Comparison of ENCODE assay signal across 8 cellular contexts in the genomic region with DNA sequence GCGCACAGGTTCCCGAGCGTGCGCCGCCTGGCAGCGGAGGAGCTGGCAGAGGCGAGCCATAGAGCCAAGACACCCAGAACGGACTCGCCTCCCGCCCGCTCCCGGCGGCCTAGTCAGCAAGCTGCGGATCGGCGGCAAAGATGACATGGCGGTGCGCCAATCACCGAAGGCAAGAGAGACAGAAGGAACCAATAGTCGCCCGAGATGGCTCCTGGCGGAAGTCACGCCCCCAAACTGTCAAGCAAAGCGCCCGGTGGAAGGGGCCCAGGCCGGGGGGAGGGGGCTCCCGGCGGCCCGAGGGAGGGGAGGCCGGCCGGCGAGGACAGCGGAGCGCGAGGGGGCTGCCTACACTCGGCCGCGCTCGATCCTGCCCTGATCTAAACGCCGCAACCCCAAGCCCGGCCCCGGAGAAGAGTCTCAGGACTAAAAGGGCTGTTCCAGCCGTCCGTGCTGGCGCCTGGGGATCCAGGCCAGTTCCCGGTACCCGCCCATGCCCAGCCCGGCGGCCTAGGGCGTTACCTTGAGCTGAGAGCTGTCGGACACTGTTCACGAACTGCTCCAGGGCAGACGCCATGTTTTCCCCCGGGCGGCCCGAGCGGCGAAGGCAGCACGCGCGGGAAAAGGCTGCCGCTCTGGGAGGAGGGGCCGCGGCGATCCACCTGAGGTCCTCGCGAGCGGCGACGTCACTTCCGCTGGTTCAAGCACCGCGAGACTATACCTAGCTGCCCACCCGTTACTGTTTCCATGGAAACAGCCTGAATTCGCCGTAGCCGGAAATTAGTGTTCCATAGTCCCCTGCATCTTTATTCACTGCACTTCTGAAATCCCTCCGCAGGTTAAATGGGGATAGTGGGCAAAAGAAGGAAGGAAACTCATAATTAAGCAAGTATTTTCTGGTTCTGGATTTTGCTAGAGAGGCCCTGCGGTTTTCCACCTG. TPM values are rescaled to one million over a fixed set of nuclear protein-coding genes. Genes with fewer than 3 reads are reported as not detected.
A peak's percentile ranks its signal among the peaks of the same experiment; 100 is the strongest.
DNase-seq lines count a peak whose midpoint lies in the region; ATAC-seq and TF ChIP-seq lines count a peak whose summit lies in the region.

A gene (minus strand): TSS at position 634 of the 937 bp plus-strand sequence. CDS start 60 bp downstream, at position 574.

- DNase-seq in NCI-H1092 treated with DMSO at 0.1 percent for 48 hours (lab: John Stamatoyannopoulos, UW) (peak; percentile 94), SKM-1 (lab: John Stamatoyannopoulos, UW; ENCODE audit: unreplicated experiment) (peak; percentile 87), glomerular endothelial cell (ENCODE audit: extremely low read depth, low read depth, low spot score) (peak; percentile 89), omental fat pad (ENCODE audit: low spot score) (peak; percentile 98), testis (peak; percentile 100)
- peak; percentile 94 to 96 for DNase-seq in activated naive CD4-positive, alpha-beta T cell treated with anti-CD3 and anti-CD28 coated beads, Interleukin-2, amount 50 U/mL, for 72 hours (ENCODE audit: low spot score in 2 of 2)

- peak within 1 kb of the TSS; percentile 76 for H3K4me3 ChIP-seq in GM08714 (ENCODE audit: low read length)
- peak within 1 kb of the TSS; percentile 96 to 99 for H3K4me3 ChIP-seq in testis

- H3K9me3 Mint-ChIP-seq in activated naive CD4-positive, alpha-beta T cell treated with anti-CD3 and anti-CD28 coated beads, Interleukin-2, amount 50 U/mL, for 72 hours, result no peaks in the 10 kb centered on the region

- no peaks in the 10 kb centered on the region for H3K9me3 ChIP-seq in testis

- intact Hi-C loops in testis (cut with DNase I; ENCODE audit: low total_unique reads), result no loop called here

- H3K27ac Mint-ChIP-seq in activated naive CD4-positive, alpha-beta T cell treated with anti-CD3 and anti-CD28 coated beads, Interleukin-2, amount 50 U/mL, for 72 hours, result peak within 1 kb of the TSS; percentile 92

- peaks cover 28% of the 10 kb centered on the region for H3K4me1 ChIP-seq in testis

- peaks cover 0 to 7% of the 10 kb centered on the region in 2 donors for H3K36me3 Mint-ChIP-seq in activated naive CD4-positive, alpha-beta T cell treated with anti-CD3 and anti-CD28 coated beads, Interleukin-2, amount 50 U/mL, for 72 hours

- peak within 1 kb of the TSS; percentile 97 to 99 for H3K27ac ChIP-seq in testis

- no peaks in the 10 kb centered on the region for H3K27me3 ChIP-seq in testis

- ATAC-seq in HG02610 (IDR thresholded peaks at IDR 0.05; ENCODE audit: unreplicated experiment), result peak; percentile 88
- ATAC-seq in activated naive CD4-positive, alpha-beta T cell treated with anti-CD3 and anti-CD28 coated beads, Interleukin-2, amount 50 U/mL, for 72 hours, result peak; percentile 94 to 95
- ATAC-seq in omental fat pad (ENCODE audit: low FRiP score), result peak; percentile 98

- no peaks in the 10 kb centered on the region for H3K36me3 ChIP-seq in testis (ENCODE audit: low read depth, missing control alignments)

- peak; percentile 13 for TF ChIP-seq POLR2A in testis (IDR thresholded peaks at IDR 0.05)

- WGBS in testis, 2 donors, result 1% methylated on average over 32 to 71 of the region's 80 CpGs

- no peak for TF ChIP-seq CTCF in omental fat pad (IDR thresholded peaks at IDR 0.05)
- peak in 1 of 3 experiments; percentile 1 for TF ChIP-seq CTCF in testis (IDR thresholded peaks at IDR 0.05)

RNA-seq across cellular contexts. Expression of the gene that starts here (rescaled TPM):
- total RNA-seq in activated naive CD4-positive, alpha-beta T cell treated with anti-CD3 and anti-CD28 coated beads, Interleukin-2, amount 50 U/mL, for 72 hours, result 100 to 1,000 TPM in 1 of 2 donors, 10 to 100 TPM in 1; 97.4 to 126 TPM
- total RNA-seq in glomerular endothelial cell (54.1 and 59.7 TPM in 2 replicates), omental fat pad (10 to 100 TPM; 39.9 to 68.9 (median 49.5) TPM), testis (100 to 1,000 TPM; 128 to 134 TPM)
- polyA plus RNA-seq in testis (ENCODE audit: insufficient read depth, low read depth, low replicate concordance), result 198 TPM

Comparison
In these comparisons a context has a peak if more than half of its experiments do, and no peak if none do; other contexts are left out.
1. Peak in every context shown above with its lines: DNase-seq, ATAC-seq, H3K4me3 ChIP-seq and H3K27ac ChIP-seq.